ENCODE assay signal across 8 cellular contexts in genomic region chr3:171967137-171967783, GRCh38.
DNase-seq lines count a peak whose midpoint lies in the region; ATAC-seq lines count a peak whose summit lies in the region.

No MANE protein-coding gene starts in this region.

- intact Hi-C loops in Right ventricle myocardium superior (cut with DNase I): no loop called here

- peak; percentile 75 for DNase-seq in SKM-1 (lab: John Stamatoyannopoulos, UW; ENCODE audit: unreplicated experiment)
- DNase-seq in Right ventricle myocardium superior: no peak
- DNase-seq in stromal cell of bone marrow (ENCODE audit: low read depth): peak; percentile 86
- DNase-seq in stimulated activated CD4-positive, alpha-beta T cell treated with anti-CD3 and anti-CD28 coated beads, Interleukin-2, amount 100 ng/mL, for 48 hours: no peak
- DNase-seq in occipital lobe (lab: John Stamatoyannopoulos, UW): no peak

- ATAC-seq in HG03060 (IDR thresholded peaks at IDR 0.05; ENCODE audit: low read depth, unreplicated experiment) (peak; percentile 45), Right ventricle myocardium superior (ENCODE audit: poor library complexity) (peak; percentile 86), HG03520 (IDR thresholded peaks at IDR 0.05; ENCODE audit: unreplicated experiment) (no peak), HG03439 (IDR thresholded peaks at IDR 0.05; ENCODE audit: unreplicated experiment) (no peak)

Comparison
In these comparisons a context has a peak if more than half of its experiments do, and no peak if none do; other contexts are left out.
1. ATAC-seq: peak in HG03060 (single experiment) and Right ventricle myocardium superior (single experiment); none in HG03520 (single experiment) and HG03439 (single experiment).
2. DNase-seq: peak in SKM-1 (single experiment) and stromal cell of bone marrow (single experiment); none in Right ventricle myocardium superior (single experiment), stimulated activated CD4-positive, alpha-beta T cell treated with anti-CD3 and anti-CD28 coated beads, Interleukin-2, amount 100 ng/mL, for 48 hours (0 of 2) and occipital lobe (single experiment).